8 cellular contexts compared by ENCODE assay signal in the genomic region with DNA sequence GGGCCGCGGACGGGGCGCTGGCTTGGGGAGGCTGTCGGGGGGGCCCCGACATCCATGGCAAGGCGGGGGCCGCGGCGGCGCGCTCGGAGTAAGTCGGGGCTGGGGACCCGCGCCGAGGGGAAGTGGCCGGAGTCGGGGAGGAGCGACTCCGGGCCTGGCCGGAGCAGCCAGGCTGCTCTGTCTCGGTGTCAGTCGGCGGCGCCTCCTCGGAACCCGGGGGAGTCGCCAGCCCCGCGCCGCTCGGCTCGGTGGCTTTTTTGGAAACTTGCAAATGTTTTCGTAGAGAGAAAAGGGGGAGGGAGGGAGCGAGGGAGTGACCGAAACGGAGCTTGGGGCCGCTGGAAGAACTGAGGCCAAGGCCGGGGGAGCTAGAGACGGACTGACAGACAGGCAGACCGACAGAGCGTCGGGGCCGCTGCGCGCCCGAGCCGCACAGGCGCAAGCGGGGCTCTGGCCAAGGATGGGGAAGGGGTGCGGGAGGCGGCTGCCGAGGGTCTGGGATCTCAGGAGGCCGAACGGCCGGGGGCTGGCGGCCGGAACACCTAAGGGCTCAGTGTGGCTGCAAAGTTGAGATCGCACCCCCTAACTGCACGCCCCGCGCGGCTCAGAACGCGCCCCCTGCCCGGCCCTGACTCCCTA. TPM values are rescaled to one million over a fixed set of nuclear protein-coding genes. Genes with fewer than 3 reads are reported as not detected.
DNase-seq lines count a peak whose midpoint lies in the region; ATAC-seq and TF ChIP-seq lines count a peak whose summit lies in the region.

No MANE protein-coding gene starts in this region.

- H4K20me1 ChIP-seq in smooth muscle cell (ENCODE audit: low read depth) = peaks cover 27% of the 10 kb centered on the region

- peak overlapping the region; percentile 90 for H3K4me2 ChIP-seq in smooth muscle cell

- no peaks in the 10 kb centered on the region for H3K27me3 ChIP-seq in smooth muscle cell (ENCODE audit: low read depth)

- no peaks in the 10 kb centered on the region for H3K9me3 ChIP-seq in iPS-18c (ENCODE audit: control insufficient read depth, insufficient read depth, low read length)
- no peaks in the 10 kb centered on the region for H3K9me3 ChIP-seq in smooth muscle cell (replicated peaks; ENCODE audit: low read depth)

- H3F3A ChIP-seq in smooth muscle cell (ENCODE audit: low read depth) = no peaks in the 10 kb centered on the region

- H3K27ac ChIP-seq in smooth muscle cell (ENCODE audit: low read depth) = no peak overlapping the region

- peak overlapping the region; percentile 64 for H3K4me3 Mint-ChIP-seq in activated naive CD8-positive, alpha-beta T cell treated with anti-CD3 and anti-CD28 coated beads, Interleukin-2, amount 50 U/mL, for 24 hours

- H3K79me2 ChIP-seq in smooth muscle cell (ENCODE audit: low read depth) = peaks cover 30% of the 10 kb centered on the region

- peaks cover 6% of the 10 kb centered on the region for H3K4me1 Mint-ChIP-seq in activated naive CD8-positive, alpha-beta T cell treated with anti-CD3 and anti-CD28 coated beads, Interleukin-2, amount 50 U/mL, for 24 hours

- intact Hi-C loops in Right ventricle myocardium inferior (cut with DNase I) = no loop called here
- intact Hi-C loops in cardiac septum (cut with DNase I) = no loop called here

- no peaks in the 10 kb centered on the region for H3K36me3 ChIP-seq in smooth muscle cell (ENCODE audit: low read depth)

- peak overlapping the region; percentile 64 for H2AFZ ChIP-seq in smooth muscle cell (ENCODE audit: low read depth)

- under 1% methylated on average over 51 of the region's 67 CpGs for WGBS in smooth muscle cell (ENCODE audit: low lambda C conversion rate)

- peaks cover 44% of the 10 kb centered on the region for H3K27me3 Mint-ChIP-seq in activated naive CD8-positive, alpha-beta T cell treated with anti-CD3 and anti-CD28 coated beads, Interleukin-2, amount 50 U/mL, for 24 hours

- H3K36me3 Mint-ChIP-seq in activated naive CD8-positive, alpha-beta T cell treated with anti-CD3 and anti-CD28 coated beads, Interleukin-2, amount 50 U/mL, for 24 hours (ENCODE audit: low read depth) = no peaks in the 10 kb centered on the region

- peak overlapping the region; percentile 67 for H3K4me3 ChIP-seq in iPS-18c (ENCODE audit: insufficient read depth, low read depth, low read length)
- peak overlapping the region; percentile 67 for H3K4me3 ChIP-seq in smooth muscle cell

- no peaks in the 10 kb centered on the region for H3K9me3 Mint-ChIP-seq in activated naive CD8-positive, alpha-beta T cell treated with anti-CD3 and anti-CD28 coated beads, Interleukin-2, amount 50 U/mL, for 24 hours

- peak; percentile 35 for ATAC-seq in Right ventricle myocardium inferior
- ATAC-seq in activated naive CD8-positive, alpha-beta T cell treated with anti-CD3 and anti-CD28 coated beads, Interleukin-2, amount 50 U/mL, for 24 hours = peak; percentile 10

- DNase-seq in Right ventricle myocardium inferior (ENCODE audit: missing footprints) (no peak), cardiac septum (ENCODE audit: low spot score) (no peak), smooth muscle cell (lab: John Stamatoyannopoulos, UW; ENCODE audit: unreplicated experiment) (peak; percentile 56), activated gamma-delta T cell (lab: John Stamatoyannopoulos, UW) (no peak), NCI-H1105 (lab: John Stamatoyannopoulos, UW) (no peak), AG08395 (ENCODE audit: low spot score) (no peak)
- no peak for DNase-seq in activated naive CD8-positive, alpha-beta T cell treated with anti-CD3 and anti-CD28 coated beads, Interleukin-2, amount 50 U/mL, for 24 hours

- H3K27ac Mint-ChIP-seq in activated naive CD8-positive, alpha-beta T cell treated with anti-CD3 and anti-CD28 coated beads, Interleukin-2, amount 50 U/mL, for 24 hours = no peak overlapping the region

- peak overlapping the region; percentile 71 for H3K9ac ChIP-seq in smooth muscle cell (ENCODE audit: low read depth)

- H3K4me1 ChIP-seq in smooth muscle cell (ENCODE audit: low read depth) = peaks cover 16% of the 10 kb centered on the region

- no peak for TF ChIP-seq CTCF in smooth muscle cell (IDR thresholded peaks at IDR 0.05; ENCODE audit: borderline replicate concordance, insufficient read depth, poor library complexity, severe bottlenecking)

RNA-seq across cellular contexts. Expression of gene PTH1R, which starts 5.0 kb away (rescaled TPM):
- total RNA-seq in Right ventricle myocardium inferior (12.7 TPM), cardiac septum (5.4 TPM), smooth muscle cell (15.4 and 17.7 TPM in 2 replicates)
- polyA plus RNA-seq in smooth muscle cell = 39.2 and 50.6 TPM in 2 replicates

RNA-seq across cellular contexts. Expression of gene MYL3, which starts 19.3 kb away (rescaled TPM):
- total RNA-seq in Right ventricle myocardium inferior (11,437 TPM), cardiac septum (3,804 TPM), smooth muscle cell (8.4 and 13.8 TPM in 2 replicates)
- polyA plus RNA-seq in smooth muscle cell = 14.4 and 25.6 TPM in 2 replicates

Comparison
In these comparisons a context has a peak if more than half of its experiments do, and no peak if none do; other contexts are left out.
1. RNA of gene MYL3, which starts 19.3 kb away (total RNA-seq): 11,437 TPM in Right ventricle myocardium inferior (single experiment) and 3,804 TPM in cardiac septum (single experiment); 8.4 to 13.8 TPM in smooth muscle cell; every median in the first group is over 100 times any median in the second.